Comparison of ENCODE assay signal across 1 cellular context in the genomic region with DNA sequence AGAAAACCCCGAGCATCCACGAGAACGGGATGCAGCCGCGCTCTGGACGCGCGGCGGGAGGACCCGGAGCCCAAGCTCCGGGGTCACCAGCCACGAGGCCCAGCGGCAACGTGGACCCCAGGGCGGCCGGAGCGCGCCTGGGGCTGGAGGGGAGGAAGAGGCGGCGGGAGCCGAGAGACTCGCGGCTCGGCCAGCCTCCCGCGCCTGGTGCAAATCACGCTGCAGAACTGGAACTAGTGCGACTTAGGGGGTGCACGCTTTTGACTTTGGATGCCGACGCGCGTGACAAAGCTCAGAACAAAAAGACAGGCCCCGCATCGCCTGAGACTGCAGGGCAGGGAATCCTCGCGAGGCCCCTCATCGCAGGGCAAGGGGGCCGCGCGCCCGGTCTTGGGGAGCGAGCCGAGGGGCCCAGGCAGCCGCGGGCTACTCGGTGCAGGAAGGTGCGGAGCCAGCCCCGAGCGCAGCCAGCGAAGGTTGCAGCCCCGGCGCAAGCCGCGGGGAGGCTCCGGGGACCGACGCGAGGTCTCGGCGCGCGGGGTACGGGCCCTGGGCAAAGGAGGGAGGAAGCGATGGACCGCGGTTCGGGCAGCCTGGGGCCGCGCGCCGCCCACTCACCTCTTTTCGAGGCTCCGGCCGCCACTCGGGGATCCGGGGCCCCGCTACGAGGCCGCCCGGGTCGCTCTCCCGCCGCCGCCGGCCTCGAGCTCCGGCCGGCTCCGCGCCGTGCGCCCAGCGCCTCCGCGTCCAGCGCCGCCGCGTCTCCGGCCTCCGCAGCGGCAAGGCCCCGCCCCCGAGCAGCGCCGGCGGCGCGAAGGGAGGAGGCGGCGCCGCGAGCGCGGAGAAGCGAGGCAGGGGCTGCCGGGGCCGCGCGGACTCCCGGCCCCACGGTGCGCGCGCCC.
TF ChIP-seq lines count a peak whose summit lies in the region.

A gene with protein sequence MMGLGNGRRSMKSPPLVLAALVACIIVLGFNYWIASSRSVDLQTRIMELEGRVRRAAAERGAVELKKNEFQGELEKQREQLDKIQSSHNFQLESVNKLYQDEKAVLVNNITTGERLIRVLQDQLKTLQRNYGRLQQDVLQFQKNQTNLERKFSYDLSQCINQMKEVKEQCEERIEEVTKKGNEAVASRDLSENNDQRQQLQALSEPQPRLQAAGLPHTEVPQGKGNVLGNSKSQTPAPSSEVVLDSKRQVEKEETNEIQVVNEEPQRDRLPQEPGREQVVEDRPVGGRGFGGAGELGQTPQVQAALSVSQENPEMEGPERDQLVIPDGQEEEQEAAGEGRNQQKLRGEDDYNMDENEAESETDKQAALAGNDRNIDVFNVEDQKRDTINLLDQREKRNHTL (minus strand): TSS at position 766 of the 902 bp plus-strand sequence. CDS start 20,238 bp downstream, outside the sequence.

TF ChIP-seq in K562, 482 proteins besides CTCF, POLR2A, EP300 and RAD21 (continued from another document):
- TF ChIP-seq, protein P1, sequence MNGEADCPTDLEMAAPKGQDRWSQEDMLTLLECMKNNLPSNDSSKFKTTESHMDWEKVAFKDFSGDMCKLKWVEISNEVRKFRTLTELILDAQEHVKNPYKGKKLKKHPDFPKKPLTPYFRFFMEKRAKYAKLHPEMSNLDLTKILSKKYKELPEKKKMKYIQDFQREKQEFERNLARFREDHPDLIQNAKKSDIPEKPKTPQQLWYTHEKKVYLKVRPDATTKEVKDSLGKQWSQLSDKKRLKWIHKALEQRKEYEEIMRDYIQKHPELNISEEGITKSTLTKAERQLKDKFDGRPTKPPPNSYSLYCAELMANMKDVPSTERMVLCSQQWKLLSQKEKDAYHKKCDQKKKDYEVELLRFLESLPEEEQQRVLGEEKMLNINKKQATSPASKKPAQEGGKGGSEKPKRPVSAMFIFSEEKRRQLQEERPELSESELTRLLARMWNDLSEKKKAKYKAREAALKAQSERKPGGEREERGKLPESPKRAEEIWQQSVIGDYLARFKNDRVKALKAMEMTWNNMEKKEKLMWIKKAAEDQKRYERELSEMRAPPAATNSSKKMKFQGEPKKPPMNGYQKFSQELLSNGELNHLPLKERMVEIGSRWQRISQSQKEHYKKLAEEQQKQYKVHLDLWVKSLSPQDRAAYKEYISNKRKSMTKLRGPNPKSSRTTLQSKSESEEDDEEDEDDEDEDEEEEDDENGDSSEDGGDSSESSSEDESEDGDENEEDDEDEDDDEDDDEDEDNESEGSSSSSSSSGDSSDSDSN (IDR thresholded peaks at IDR 0.05; ENCODE audit: borderline replicate concordance in 1 of 2, low read depth in 2 of 2, low read length in 2 of 2), result 0 out of 4 replicates have a peak, but pooled peaks of 1 of the 2 experiments have one; percentile 9
- TF ChIP-seq SMAD2 (IDR thresholded peaks at IDR 0.05; ENCODE audit: low read depth, low read length), result no peak
- TF ChIP-seq RBM17 (IDR thresholded peaks at IDR 0.05; ENCODE audit: borderline replicate concordance, low read depth, low read length), result no peak
- TF ChIP-seq CHCHD3 (CRISPR knock-in tag; IDR thresholded peaks at IDR 0.05), result no peak
- no peak for TF ChIP-seq ERF (CRISPR knock-in tag; IDR thresholded peaks at IDR 0.05)
- TF ChIP-seq, protein P2, sequence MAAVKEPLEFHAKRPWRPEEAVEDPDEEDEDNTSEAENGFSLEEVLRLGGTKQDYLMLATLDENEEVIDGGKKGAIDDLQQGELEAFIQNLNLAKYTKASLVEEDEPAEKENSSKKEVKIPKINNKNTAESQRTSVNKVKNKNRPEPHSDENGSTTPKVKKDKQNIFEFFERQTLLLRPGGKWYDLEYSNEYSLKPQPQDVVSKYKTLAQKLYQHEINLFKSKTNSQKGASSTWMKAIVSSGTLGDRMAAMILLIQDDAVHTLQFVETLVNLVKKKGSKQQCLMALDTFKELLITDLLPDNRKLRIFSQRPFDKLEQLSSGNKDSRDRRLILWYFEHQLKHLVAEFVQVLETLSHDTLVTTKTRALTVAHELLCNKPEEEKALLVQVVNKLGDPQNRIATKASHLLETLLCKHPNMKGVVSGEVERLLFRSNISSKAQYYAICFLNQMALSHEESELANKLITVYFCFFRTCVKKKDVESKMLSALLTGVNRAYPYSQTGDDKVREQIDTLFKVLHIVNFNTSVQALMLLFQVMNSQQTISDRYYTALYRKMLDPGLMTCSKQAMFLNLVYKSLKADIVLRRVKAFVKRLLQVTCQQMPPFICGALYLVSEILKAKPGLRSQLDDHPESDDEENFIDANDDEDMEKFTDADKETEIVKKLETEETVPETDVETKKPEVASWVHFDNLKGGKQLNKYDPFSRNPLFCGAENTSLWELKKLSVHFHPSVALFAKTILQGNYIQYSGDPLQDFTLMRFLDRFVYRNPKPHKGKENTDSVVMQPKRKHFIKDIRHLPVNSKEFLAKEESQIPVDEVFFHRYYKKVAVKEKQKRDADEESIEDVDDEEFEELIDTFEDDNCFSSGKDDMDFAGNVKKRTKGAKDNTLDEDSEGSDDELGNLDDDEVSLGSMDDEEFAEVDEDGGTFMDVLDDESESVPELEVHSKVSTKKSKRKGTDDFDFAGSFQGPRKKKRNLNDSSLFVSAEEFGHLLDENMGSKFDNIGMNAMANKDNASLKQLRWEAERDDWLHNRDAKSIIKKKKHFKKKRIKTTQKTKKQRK (IDR thresholded peaks at IDR 0.05; ENCODE audit: borderline replicate concordance, low read depth, low read length), result no peak
- TF ChIP-seq BDP1 (IDR thresholded peaks at IDR 0.05; ENCODE audit: insufficient read depth, insufficient read length), result no peak
